In genomic region chr1:115332813-115333608, GRCh38 we compare ENCODE assay signal across 9 cellular contexts. TPM values are rescaled to one million over a fixed set of nuclear protein-coding genes. Genes with fewer than 3 reads are reported as not detected.
DNase-seq lines count a peak whose midpoint lies in the region; ATAC-seq and TF ChIP-seq lines count a peak whose summit lies in the region.
"Had no signal": no experiment of that assay in that cellular context is flagged by ENCODE, and none has a peak within 500 bp of the region (broad histone marks: within the 10 kb centered on the region; RNA-seq: fewer than 3 reads in every experiment).

No MANE protein-coding gene starts in this region.

- peaks cover 59% of the 10 kb centered on the region for H3K4me1 Mint-ChIP-seq in mesothelial cell of epicardium
- H3K4me1 Mint-ChIP-seq: activated CD8-positive, alpha-beta memory T cell treated with anti-CD3 and anti-CD28 coated beads, Interleukin-2, amount 10 ng/mL, durations not matched to agents 7 days and 5 days had no signal

- no peak overlapping the region for H3K4me3 Mint-ChIP-seq in mesothelial cell of epicardium
- H3K4me3 Mint-ChIP-seq: activated CD8-positive, alpha-beta memory T cell treated with anti-CD3 and anti-CD28 coated beads, Interleukin-2, amount 10 ng/mL, durations not matched to agents 7 days and 5 days had no signal

- TF ChIP-seq CTCF in BJ (IDR thresholded peaks at IDR 0.05; ENCODE audit: insufficient read depth, low read depth, low read length), result no peak
- TF ChIP-seq CTCF in cardiac fibroblast (IDR thresholded peaks at IDR 0.05; ENCODE audit: low read depth, low read length), result no peak
- TF ChIP-seq CTCF in mesothelial cell of epicardium (IDR thresholded peaks at IDR 0.05; ENCODE audit: unreplicated experiment), result no peak

- ATAC-seq in GM19395 (IDR thresholded peaks at IDR 0.05; ENCODE audit: unreplicated experiment), result no peak
- ATAC-seq: activated CD8-positive, alpha-beta memory T cell treated with anti-CD3 and anti-CD28 coated beads, Interleukin-2, amount 10 ng/mL, durations not matched to agents 7 days and 5 days had no signal

- no peak overlapping the region for H3K9ac ChIP-seq in muscle layer of colon (ENCODE audit: low read length)

- peaks cover 13% of the 10 kb centered on the region for H3K27me3 Mint-ChIP-seq in mesothelial cell of epicardium (ENCODE audit: low read depth)

- no peaks in the 10 kb centered on the region for H3K9me3 Mint-ChIP-seq in mesothelial cell of epicardium

- no peak overlapping the region for H3K27ac Mint-ChIP-seq in mesothelial cell of epicardium

- DNase-seq in BJ (ENCODE audit: low read depth) (peak; percentile 68), M059J (ENCODE audit: low read depth) (peak; percentile 80), cardiac fibroblast (ENCODE audit: low read depth in 2 of 2) (peak; percentile 80 to 91), OCI-M2 (lab: John Stamatoyannopoulos, UW; ENCODE audit: unreplicated experiment) (no peak), mesothelial cell of epicardium (ENCODE audit: low spot score in 2 of 2, unreplicated experiment in 2 of 2) (no peak), T1000 (lab: John Stamatoyannopoulos, UW) (no peak)
- DNase-seq: activated CD8-positive, alpha-beta memory T cell treated with anti-CD3 and anti-CD28 coated beads, Interleukin-2, amount 10 ng/mL, durations not matched to agents 7 days and 5 days had no signal

- H3K27me3 ChIP-seq in BJ (ENCODE audit: control insufficient read depth, insufficient read depth, low read length), result no peaks in the 10 kb centered on the region
- peaks cover 0 to 5% of the 10 kb centered on the region in 2 donors for H3K27me3 ChIP-seq in muscle layer of colon (ENCODE audit: control insufficient read depth in 1 of 2, insufficient read depth in 2 of 2, low read length in 2 of 2)

- no peaks in the 10 kb centered on the region for H3K9me3 ChIP-seq in muscle layer of colon (ENCODE audit: low read length)

- H3K36me3 ChIP-seq in BJ (ENCODE audit: control insufficient read depth, insufficient read depth, low read length) (no peaks in the 10 kb centered on the region; the same call in 1 of the 2 replicates), muscle layer of colon (ENCODE audit: insufficient read depth, low read length) (no peaks in the 10 kb centered on the region)

- CTCF ChIA-PET in BJ (lab: Yijun Ruan, JAX), result interaction anchor here (0.6 to 2.8 kb wide), 9 partner anchors 14 to 197 kb away, joined by 3 to 11 read pairs (median 4); no protein-coding TSS in a partner anchor

- H3K27ac ChIP-seq in muscle layer of colon (ENCODE audit: low read depth, low read length), result peak overlapping the region; percentile 20

- no peak overlapping the region for H3K4me3 ChIP-seq in BJ (ENCODE audit: low read depth, low read length)
- no peak overlapping the region for H3K4me3 ChIP-seq in cardiac fibroblast (replicated peaks in 1 of 2; ENCODE audit: low read depth in 2 of 2, low read length in 2 of 2)
- H3K4me3 ChIP-seq in muscle layer of colon (ENCODE audit: low read depth in 1 of 2, low read length in 2 of 2), result no peak overlapping the region

- peaks cover 26% of the 10 kb centered on the region for H3K4me1 ChIP-seq in muscle layer of colon (ENCODE audit: insufficient read depth, low read length)

- POLR2A ChIA-PET in BJ (lab: Charles Lee), result interaction anchor here (0.6 to 0.8 kb wide), 3 partner anchors 14 to 164 kb away, joined by 3 to 8 read pairs (median 3); no protein-coding TSS in a partner anchor

- H3K36me3 Mint-ChIP-seq in mesothelial cell of epicardium, result no peaks in the 10 kb centered on the region
- H3K36me3 Mint-ChIP-seq: activated CD8-positive, alpha-beta memory T cell treated with anti-CD3 and anti-CD28 coated beads, Interleukin-2, amount 10 ng/mL, durations not matched to agents 7 days and 5 days had no signal

RNA-seq across cellular contexts. Expression of gene NGF, which starts 5.0 kb away (rescaled TPM):
- polyA plus RNA-seq in BJ (2011; rRNA removed), result 42.4 and 49.6 TPM in 2 replicates
- polyA minus RNA-seq in BJ (2011; rRNA and poly(A)+ RNA removed), result 21.2 and 25.0 TPM in 2 replicates
- total RNA-seq in M059J (2014; rRNA removed; shearing (Covaris generic)), result 7.6 and 9.7 TPM in 2 replicates
- total RNA-seq in mesothelial cell of epicardium, result 4.2 to 4.6 TPM (median 4.5 TPM) in 3 replicates
- total RNA-seq: activated CD8-positive, alpha-beta memory T cell treated with anti-CD3 and anti-CD28 coated beads, Interleukin-2, amount 10 ng/mL, durations not matched to agents 7 days and 5 days had no signal

Comparison
In these comparisons a context has a peak if more than half of its experiments do, and no peak if none do; other contexts are left out.
1. DNase-seq: peak in BJ (single experiment), M059J (single experiment) and cardiac fibroblast (2 of 2); none in OCI-M2 (single experiment), mesothelial cell of epicardium (0 of 2) and T1000 (single experiment).